In the genomic region with DNA sequence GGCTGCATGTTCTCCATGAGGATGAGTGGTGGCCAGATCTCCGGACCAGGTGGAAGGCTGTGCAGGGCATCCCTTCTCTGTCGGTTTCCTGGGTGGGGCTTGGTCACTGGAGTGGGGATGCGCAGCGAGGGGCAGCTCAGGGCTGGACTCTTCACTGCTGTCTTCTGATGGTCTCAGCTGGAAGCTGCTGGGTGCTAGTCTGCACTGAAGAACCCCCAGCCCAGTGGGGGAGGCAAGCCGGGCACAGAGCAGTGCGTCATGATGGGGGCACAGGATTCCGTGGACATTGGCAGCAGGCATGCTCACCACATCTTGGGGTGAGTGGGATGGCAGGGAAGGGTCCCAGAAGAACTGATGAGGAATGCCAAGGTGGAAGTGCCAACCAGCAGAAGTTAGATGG, we compare ENCODE assay signal across 1 cellular context.
TF ChIP-seq lines count a peak whose summit lies in the region.

No MANE protein-coding gene starts in this region.

TF ChIP-seq in IMR-90, 13 proteins besides CTCF, POLR2A, EP300 and RAD21 (continued from another document):
- TF ChIP-seq, protein P1, sequence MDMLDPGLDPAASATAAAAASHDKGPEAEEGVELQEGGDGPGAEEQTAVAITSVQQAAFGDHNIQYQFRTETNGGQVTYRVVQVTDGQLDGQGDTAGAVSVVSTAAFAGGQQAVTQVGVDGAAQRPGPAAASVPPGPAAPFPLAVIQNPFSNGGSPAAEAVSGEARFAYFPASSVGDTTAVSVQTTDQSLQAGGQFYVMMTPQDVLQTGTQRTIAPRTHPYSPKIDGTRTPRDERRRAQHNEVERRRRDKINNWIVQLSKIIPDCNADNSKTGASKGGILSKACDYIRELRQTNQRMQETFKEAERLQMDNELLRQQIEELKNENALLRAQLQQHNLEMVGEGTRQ (IDR thresholded peaks at IDR 0.05; ENCODE audit: low read depth, low read length): no peak
- no peak for TF ChIP-seq SMC3 (IDR thresholded peaks at IDR 0.05; ENCODE audit: low read depth, low read length)
- no peak for TF ChIP-seq NFE2L2 (IDR thresholded peaks at IDR 0.05; ENCODE audit: low read depth, low read length)
- no peak for TF ChIP-seq BHLHE40 (IDR thresholded peaks at IDR 0.05; ENCODE audit: low read depth, low read length)
- TF ChIP-seq RFX5 (IDR thresholded peaks at IDR 0.05; ENCODE audit: low read depth, low read length): no peak
- TF ChIP-seq ELK1 (IDR thresholded peaks at IDR 0.05; ENCODE audit: borderline replicate concordance, low read depth, low read length): no peak
- no peak for TF ChIP-seq MAFK (IDR thresholded peaks at IDR 0.05; ENCODE audit: low read depth, low read length)
- TF ChIP-seq MAZ (IDR thresholded peaks at IDR 0.05; ENCODE audit: borderline replicate concordance, low read depth, low read length): no peak
- no peak for TF ChIP-seq MXI1 (IDR thresholded peaks at IDR 0.05; ENCODE audit: borderline replicate concordance, low read depth, low read length)
- no peak for TF ChIP-seq CHD1 (IDR thresholded peaks at IDR 0.05; ENCODE audit: low read depth, low read length)
